ENCODE assay signal across 13 cellular contexts in the genomic region with DNA sequence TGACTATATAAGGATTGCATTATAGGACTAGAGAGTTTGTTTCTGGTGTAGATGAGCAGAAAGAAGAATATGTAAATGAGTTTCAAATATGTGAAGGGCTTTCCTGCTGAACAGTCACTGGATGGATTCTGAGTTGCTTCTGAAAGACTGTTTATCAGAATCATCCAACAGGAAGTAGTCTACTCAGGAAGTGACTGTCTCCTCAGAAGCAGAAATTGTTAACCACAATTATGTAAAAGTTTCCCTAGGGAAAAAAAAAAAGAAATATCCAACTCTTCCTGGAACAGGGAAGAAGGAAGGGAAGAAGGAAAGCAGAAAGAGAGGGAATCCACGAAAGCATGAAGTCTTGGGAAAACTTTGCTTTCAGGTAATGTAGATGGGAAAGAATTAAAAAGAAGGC.
DNase-seq lines count a peak whose midpoint lies in the region; ATAC-seq and TF ChIP-seq lines count a peak whose summit lies in the region.
"Had no signal": no experiment of that assay in that cellular context is flagged by ENCODE, and none has a peak within 500 bp of the region (broad histone marks: within the 10 kb centered on the region; RNA-seq: fewer than 3 reads in every experiment).

No MANE protein-coding gene starts in this region.

- H3K9me3 ChIP-seq in IMR-90 (ENCODE audit: control insufficient read depth, insufficient read depth, low read length) = no peaks in the 10 kb centered on the region
- no peaks in the 10 kb centered on the region for H3K9me3 ChIP-seq in hepatocyte (ENCODE audit: low read depth)
- no peaks in the 10 kb centered on the region for H3K9me3 ChIP-seq in CD8-positive, alpha-beta T cell (ENCODE audit: low read length)
- H3K9me3 ChIP-seq: uterus had no signal

- no peak overlapping the region for H3K9ac ChIP-seq in IMR-90 (ENCODE audit: low read depth, low read length)

- no peak overlapping the region for H2AFZ ChIP-seq in IMR-90 (replicated peaks; ENCODE audit: low read length, poor library complexity)
- H2AFZ ChIP-seq in hepatocyte = no peak overlapping the region

- H3K4me3 Mint-ChIP-seq in WTC11 = no peak overlapping the region
- H3K4me3 Mint-ChIP-seq in CD8-positive, alpha-beta T cell = no peak overlapping the region
- H3K4me3 Mint-ChIP-seq: nephron progenitor cell had no signal

- 0 out of 2 replicates have a peak overlapping the region, but pooled peaks have one; percentile 14 for H3K14ac ChIP-seq in IMR-90 (replicated peaks; ENCODE audit: low read depth, low read length)

- no peaks in the 10 kb centered on the region for H3K36me3 Mint-ChIP-seq in WTC11
- H3K36me3 Mint-ChIP-seq in CD8-positive, alpha-beta T cell = no peaks in the 10 kb centered on the region

- no TSS peak for BruUV-seq in IMR-90 (replicated peaks; lab: Mats Ljungman, UMichigan)

- ATAC-seq in IMR-90 (ENCODE audit: low read depth) (peak; percentile 76), WTC11 (no peak), GM18873 (IDR thresholded peaks at IDR 0.05; ENCODE audit: low FRiP score, unreplicated experiment) (no peak)
- no peak for ATAC-seq in CD8-positive, alpha-beta T cell

- H2BK5ac ChIP-seq in IMR-90 (ENCODE audit: low read depth, low read length, poor library complexity, severe bottlenecking) = peak overlapping the region; percentile 82

- POLR2A ChIA-PET in IMR-90 (lab: Charles Lee; ENCODE audit: unreplicated experiment) = no interaction called here
- POLR2A ChIA-PET in WTC11 (lab: Charles Lee) = no interaction called here
- POLR2A ChIA-PET in CD8-positive, alpha-beta T cell (lab: Charles Lee) = no interaction called here

- peak overlapping the region; percentile 82; the same call in 1 of the 2 replicates for H2BK20ac ChIP-seq in IMR-90 (ENCODE audit: low read depth, low read length)

- no peaks in the 10 kb centered on the region for H3K27me3 Mint-ChIP-seq in WTC11 (ENCODE audit: low read depth)
- no peaks in the 10 kb centered on the region for H3K27me3 Mint-ChIP-seq in CD8-positive, alpha-beta T cell (ENCODE audit: low read depth)

- H4K20me1 ChIP-seq in IMR-90 (ENCODE audit: insufficient read depth, low read length) (no peaks in the 10 kb centered on the region), hepatocyte (ENCODE audit: insufficient read depth, poor library complexity, severe bottlenecking) (no peaks in the 10 kb centered on the region)

- H3K4me1 ChIP-seq in IMR-90 (ENCODE audit: control insufficient read depth, insufficient read depth, low read length) (peaks cover 1% of the 10 kb centered on the region; the same call in 1 of the 2 replicates), hepatocyte (ENCODE audit: insufficient read depth) (peaks cover 9% of the 10 kb centered on the region)
- H3K4me1 ChIP-seq in CD8-positive, alpha-beta T cell (ENCODE audit: insufficient read depth, low read length) = no peaks in the 10 kb centered on the region
- H3K4me1 ChIP-seq: uterus had no signal

- peak; percentile 48 for DNase-seq in COLO829 (ENCODE audit: low spot score)
- peak; percentile 88 for DNase-seq in IMR-90
- no peak for DNase-seq in WTC11 (ENCODE audit: low spot score)
- no peak for DNase-seq in hepatocyte (ENCODE audit: low spot score)
- DNase-seq in cerebellar cortex (ENCODE audit: low spot score) = no peak
- no peak for DNase-seq in kidney glomerular epithelial cell (lab: John Stamatoyannopoulos, UW)
- no peak for DNase-seq in CD8-positive, alpha-beta T cell
- DNase-seq: activated CD8-positive, alpha-beta memory T cell treated with anti-CD3 and anti-CD28 coated beads for 24 hours; DMS79 treated with DMSO at 0.1 percent for 48 hours; NCI-H187; nephron progenitor cell; uterus had no signal

- H3K56ac ChIP-seq in IMR-90 (ENCODE audit: extremely low read depth, insufficient read depth, low read length) = peak overlapping the region; percentile 58

- H3K27ac ChIP-seq in IMR-90 (ENCODE audit: insufficient read depth, low read length) (no peak overlapping the region), hepatocyte (peak overlapping the region; percentile 74)
- no peak overlapping the region for H3K27ac ChIP-seq in CD8-positive, alpha-beta T cell (ENCODE audit: low read depth, low read length)
- H3K27ac ChIP-seq: uterus had no signal

- H3K9me1 ChIP-seq in IMR-90 (ENCODE audit: insufficient read depth, low read length) = no peaks in the 10 kb centered on the region

- TF ChIP-seq POLR2A in IMR-90 (IDR thresholded peaks at IDR 0.05; ENCODE audit: low read depth, low read length) = no peak

- dilution Hi-C loops in IMR-90 (cut with HindIII; ENCODE audit: low sequenced_read_pairs, unreplicated experiment) = no loop called here

- H3K27me3 ChIP-seq in IMR-90 (ENCODE audit: control insufficient read depth, insufficient read depth, low read length) (no peaks in the 10 kb centered on the region), hepatocyte (no peaks in the 10 kb centered on the region)
- H3K27me3 ChIP-seq in CD8-positive, alpha-beta T cell (ENCODE audit: insufficient read depth, low read length) = no peaks in the 10 kb centered on the region
- H3K27me3 ChIP-seq: uterus had no signal

- no peaks in the 10 kb centered on the region for H3K79me1 ChIP-seq in IMR-90 (ENCODE audit: low read depth in 1 of 2, low read length in 2 of 2)

- H3K4ac ChIP-seq in IMR-90 (ENCODE audit: low read depth, low read length) = peak overlapping the region; percentile 52; the same call in 1 of the 2 replicates

- peak overlapping the region; percentile 27; the same call in 1 of the 2 replicates for H3K23ac ChIP-seq in IMR-90 (ENCODE audit: low read depth, low read length)

- H2AK5ac ChIP-seq in IMR-90 (ENCODE audit: low read depth, low read length) = no peak overlapping the region

- in situ Hi-C loops in IMR-90 (cut with MboI; ENCODE audit: low sequenced_read_pairs) = no loop called here

- H4K91ac ChIP-seq in IMR-90 (ENCODE audit: insufficient read depth, low read depth, low read length) = peak overlapping the region; percentile 39; the same call in 1 of the 2 replicates

- CTCF ChIA-PET in IMR-90 (lab: Yijun Ruan, JAX) (no interaction called here), WTC11 (lab: Charles Lee) (no interaction called here)
- CTCF ChIA-PET in CD8-positive, alpha-beta T cell (lab: Charles Lee) = no interaction called here

- no peaks in the 10 kb centered on the region for H3K9me3 Mint-ChIP-seq in WTC11
- no peaks in the 10 kb centered on the region for H3K9me3 Mint-ChIP-seq in CD8-positive, alpha-beta T cell
- H3K9me3 Mint-ChIP-seq: nephron progenitor cell had no signal

- intact Hi-C loops in IMR-90 (cut with micrococcal nuclease) = no loop called here
- intact Hi-C loops in CD8-positive, alpha-beta T cell (cut with DNase I, micrococcal nuclease) = no loop called here

- peaks cover 10% of the 10 kb centered on the region for H3K4me1 Mint-ChIP-seq in WTC11
- peaks cover 1% of the 10 kb centered on the region for H3K4me1 Mint-ChIP-seq in CD8-positive, alpha-beta T cell (ENCODE audit: low read depth)
- H3K4me1 Mint-ChIP-seq: nephron progenitor cell had no signal

- no peak overlapping the region for H2AK9ac ChIP-seq in IMR-90 (replicated peaks; ENCODE audit: low read depth, low read length, poor library complexity)

- H3K27ac Mint-ChIP-seq in WTC11 = 0 out of 2 replicates have a peak overlapping the region, but pooled peaks have one; percentile 4
- H3K27ac Mint-ChIP-seq in CD8-positive, alpha-beta T cell = no peak overlapping the region
- H3K27ac Mint-ChIP-seq: nephron progenitor cell had no signal

- H4K5ac ChIP-seq in IMR-90 (ENCODE audit: low read depth, low read length) = peak overlapping the region; percentile 46; the same call in 1 of the 2 replicates

- peak overlapping the region; percentile 33; the same call in 1 of the 3 replicates for H2BK15ac ChIP-seq in IMR-90 (ENCODE audit: low read depth, low read length)

- no peaks in the 10 kb centered on the region for H3K9me2 ChIP-seq in hepatocyte (replicated peaks; ENCODE audit: insufficient read depth)

- H4K8ac ChIP-seq in IMR-90 (ENCODE audit: low read depth in 2 of 2, low read length in 2 of 2) = peak overlapping the region; percentile 41 to 76

- H3K4me2 ChIP-seq in IMR-90 (ENCODE audit: low read depth, low read length) = peak overlapping the region; percentile 40; the same call in 1 of the 2 replicates
- H3K4me2 ChIP-seq in hepatocyte = peak overlapping the region; percentile 56

- H3K18ac ChIP-seq in IMR-90 (ENCODE audit: low read depth, low read length) = peak overlapping the region; percentile 87; the same call in 1 of the 2 replicates

- no CpG with 5 or more reads among the region's 1 CpG for WGBS in IMR-90 (ENCODE audit: extremely low coverage in 2 of 2, insufficient read length in 1 of 2), 2 experiments
- WGBS in hepatocyte (ENCODE audit: low lambda C conversion rate, missing lambda C conversion rate) = 84% methylated on average over 1 of the region's 1 CpG

- no peak for TF ChIP-seq RAD21 in IMR-90 (IDR thresholded peaks at IDR 0.05; ENCODE audit: low read length)

- no peak overlapping the region for H3K4me3 ChIP-seq in IMR-90 (ENCODE audit: insufficient read depth, low read depth, low read length)
- no peak overlapping the region for H3K4me3 ChIP-seq in hepatocyte
- no peak overlapping the region for H3K4me3 ChIP-seq in CD8-positive, alpha-beta T cell (ENCODE audit: low read depth, low read length)
- H3K4me3 ChIP-seq: uterus had no signal

- TF ChIP-seq CTCF in IMR-90 (conservative IDR thresholded peaks at IDR 0.05; ENCODE audit: low read depth, low read length) = no peak
- no peak for TF ChIP-seq CTCF in WTC11 (IDR thresholded peaks at IDR 0.05)
- TF ChIP-seq CTCF in hepatocyte (IDR thresholded peaks at IDR 0.05; ENCODE audit: poor library complexity) = no peak
- no peak for TF ChIP-seq CTCF in CD8-positive, alpha-beta T cell (IDR thresholded peaks at IDR 0.05)

- peak overlapping the region; percentile 60 for H2BK120ac ChIP-seq in IMR-90 (ENCODE audit: low read depth, low read length)

- H3K36me3 ChIP-seq in IMR-90 (ENCODE audit: control insufficient read depth, insufficient read depth, low read length) (no peaks in the 10 kb centered on the region), hepatocyte (replicated peaks; ENCODE audit: insufficient read depth, low read depth) (no peaks in the 10 kb centered on the region)
- H3K36me3 ChIP-seq in CD8-positive, alpha-beta T cell (ENCODE audit: insufficient read depth, low read length) = no peaks in the 10 kb centered on the region
- H3K36me3 ChIP-seq: uterus had no signal

- no peaks in the 10 kb centered on the region for H3K79me2 ChIP-seq in hepatocyte

TF ChIP-seq in IMR-90, 13 proteins besides CTCF, POLR2A, EP300 and RAD21:
- TF ChIP-seq CEBPB (IDR thresholded peaks at IDR 0.05; ENCODE audit: low read depth, low read length) = 0 out of 2 replicates have a peak, but pooled peaks have one; percentile 23
- TF ChIP-seq MXI1 (IDR thresholded peaks at IDR 0.05; ENCODE audit: borderline replicate concordance, low read depth, low read length) = no peak
- TF ChIP-seq FOS (IDR thresholded peaks at IDR 0.05; ENCODE audit: low read depth, low read length) = no peak

TF ChIP-seq in WTC11, 78 proteins besides CTCF, POLR2A, EP300 and RAD21 (continues in another document):
- TF ChIP-seq FOXP1 (CRISPR knock-in tag; IDR thresholded peaks at IDR 0.05; ENCODE audit: borderline replicate concordance) (no peak), GRHL2 (CRISPR knock-in tag; IDR thresholded peaks at IDR 0.05; ENCODE audit: insufficient replicate concordance, severe bottlenecking) (no peak)
- TF ChIP-seq, protein P1, sequence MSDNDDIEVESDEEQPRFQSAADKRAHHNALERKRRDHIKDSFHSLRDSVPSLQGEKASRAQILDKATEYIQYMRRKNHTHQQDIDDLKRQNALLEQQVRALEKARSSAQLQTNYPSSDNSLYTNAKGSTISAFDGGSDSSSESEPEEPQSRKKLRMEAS (CRISPR knock-in tag; IDR thresholded peaks at IDR 0.05) = no peak

Comparison
In these comparisons a context has a peak if more than half of its experiments do, and no peak if none do; other contexts are left out.
1. DNase-seq: peak in COLO829 (single experiment) and IMR-90 (single experiment); none in WTC11 (single experiment), hepatocyte (single experiment), cerebellar cortex (single experiment), kidney glomerular epithelial cell (single experiment) and CD8-positive, alpha-beta T cell (0 of 7).